ENCODE assay signal across 1 cellular context in genomic region chr10:95836610-95837367, GRCh38.
TF ChIP-seq lines count a peak whose summit lies in the region.

No MANE protein-coding gene starts in this region.

TF ChIP-seq in H1, 55 proteins besides CTCF, POLR2A, EP300 and RAD21:
- TF ChIP-seq NRF1 (IDR thresholded peaks at IDR 0.05; ENCODE audit: low read depth, low read length), result no peak
TF ChIP-seq in H1: peak in this region for 0.
